ENCODE assay signal across 9 cellular contexts in the genomic region with DNA sequence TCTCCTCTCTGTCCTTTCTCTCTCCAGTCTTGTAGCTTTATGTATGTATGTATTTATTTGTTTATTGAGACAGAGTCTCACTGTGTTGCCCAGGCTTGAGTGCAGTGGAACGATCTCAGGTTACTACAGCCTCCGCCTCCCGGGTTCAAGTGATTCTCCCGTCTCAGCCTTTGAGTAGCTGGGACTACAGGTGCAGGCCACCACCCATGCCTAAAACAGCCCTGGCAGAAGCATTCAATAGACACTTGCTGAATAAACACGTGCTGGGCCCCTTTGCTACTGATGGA. TPM values are rescaled to one million over a fixed set of nuclear protein-coding genes. Genes with fewer than 3 reads are reported as not detected.
DNase-seq lines count a peak whose midpoint lies in the region; ATAC-seq and TF ChIP-seq lines count a peak whose summit lies in the region.
"Had no signal": no experiment of that assay in that cellular context is flagged by ENCODE, and none has a peak within 500 bp of the region (broad histone marks: within the 10 kb centered on the region; RNA-seq: fewer than 3 reads in every experiment).

No MANE protein-coding gene starts in this region.

- 0 to 45% methylated on average over 1 to 5 of the region's 5 CpGs for WGBS in transverse colon (ENCODE audit: low coverage in 1 of 2), 2 donors

- H3K4me1 Mint-ChIP-seq in effector memory CD8-positive, alpha-beta T cell (ENCODE audit: low read depth in 2 of 2) = peaks cover 33 to 34% of the 10 kb centered on the region in 2 donors
- H3K4me1 Mint-ChIP-seq in progenitor cell of endocrine pancreas (ENCODE audit: low read depth) = peaks cover 14% of the 10 kb centered on the region

- no peak overlapping the region for H3K27ac Mint-ChIP-seq in effector memory CD8-positive, alpha-beta T cell
- H3K27ac Mint-ChIP-seq in progenitor cell of endocrine pancreas = no peak overlapping the region

- H3K9me3 ChIP-seq in DOHH2 (ENCODE audit: control insufficient read depth, insufficient read depth, low read length) = no peaks in the 10 kb centered on the region
- H3K9me3 ChIP-seq in MM.1S (replicated peaks; ENCODE audit: insufficient read depth, low read length) = no peaks in the 10 kb centered on the region
- no peaks in the 10 kb centered on the region for H3K9me3 ChIP-seq in transverse colon

- ATAC-seq in effector memory CD8-positive, alpha-beta T cell (replicated peaks) = no peak
- ATAC-seq in GM18517 (IDR thresholded peaks at IDR 0.05; ENCODE audit: unreplicated experiment) = no peak

- peak overlapping the region; percentile 87 to 88 for H3K4me3 Mint-ChIP-seq in effector memory CD8-positive, alpha-beta T cell
- H3K4me3 Mint-ChIP-seq in progenitor cell of endocrine pancreas (ENCODE audit: low read depth) = peak overlapping the region; percentile 14

- peaks cover 10% of the 10 kb centered on the region; the same call in 1 of the 2 replicates for H4K20me1 ChIP-seq in DOHH2 (ENCODE audit: control insufficient read depth, insufficient read depth, low read depth, low read length)
- 0 out of 2 replicates have a peak, but pooled peaks cover 5% of the 10 kb centered on the region for H4K20me1 ChIP-seq in MM.1S (ENCODE audit: insufficient read depth, low read length)

- H3K9ac ChIP-seq in MM.1S (ENCODE audit: low read length) = no peak overlapping the region

- H3K4me3 ChIP-seq in DOHH2 (ENCODE audit: low read length) (peak overlapping the region; percentile 77), MM.1S (ENCODE audit: low read length) (peak overlapping the region; percentile 57; the same call in 1 of the 2 replicates), transverse colon (peak overlapping the region in 1 of 4 donors; percentile 79)

- H3K36me3 Mint-ChIP-seq in effector memory CD8-positive, alpha-beta T cell (ENCODE audit: insufficient read depth) = peaks cover 55% of the 10 kb centered on the region
- H3K36me3 Mint-ChIP-seq in progenitor cell of endocrine pancreas (ENCODE audit: insufficient read depth) = peaks cover 8% of the 10 kb centered on the region

- peak overlapping the region; percentile 85 for H3K4me2 ChIP-seq in DOHH2 (ENCODE audit: low read length)
- peak overlapping the region; percentile 98; the same call in 1 of the 2 replicates for H3K4me2 ChIP-seq in MM.1S (ENCODE audit: low read depth, low read length)

- no peak for TF ChIP-seq CTCF in DOHH2 (IDR thresholded peaks at IDR 0.05; ENCODE audit: low read depth, low read length, poor library complexity, severe bottlenecking)
- TF ChIP-seq CTCF in MM.1S (IDR thresholded peaks at IDR 0.05; ENCODE audit: low read length) = no peak
- TF ChIP-seq CTCF in progenitor cell of endocrine pancreas (IDR thresholded peaks at IDR 0.05; ENCODE audit: unreplicated experiment) = no peak
- TF ChIP-seq CTCF in transverse colon (IDR thresholded peaks at IDR 0.05) = no peak

- H3K27me3 Mint-ChIP-seq in effector memory CD8-positive, alpha-beta T cell = no peaks in the 10 kb centered on the region
- H3K27me3 Mint-ChIP-seq in progenitor cell of endocrine pancreas = no peaks in the 10 kb centered on the region

- H3K27me3 ChIP-seq in DOHH2 (ENCODE audit: control insufficient read depth, low read length) (no peaks in the 10 kb centered on the region), MM.1S (replicated peaks; ENCODE audit: insufficient read depth, low read length) (no peaks in the 10 kb centered on the region), transverse colon (no peaks in the 10 kb centered on the region)

- peaks cover 69% of the 10 kb centered on the region for H3K79me2 ChIP-seq in DOHH2 (ENCODE audit: control insufficient read depth, low read length)
- H3K79me2 ChIP-seq in MM.1S (ENCODE audit: low read length) = peaks cover 59% of the 10 kb centered on the region

- intact Hi-C loops in transverse colon (cut with DNase I; ENCODE audit: low total_unique reads) = no loop called here

- H3K27ac ChIP-seq in DOHH2 (ENCODE audit: low read depth, low read length) (no peak overlapping the region), MM.1S (ENCODE audit: low read length) (no peak overlapping the region), transverse colon (peak overlapping the region in 1 of 4 donors; percentile 87)

- no peaks in the 10 kb centered on the region for H3K9me3 Mint-ChIP-seq in effector memory CD8-positive, alpha-beta T cell
- H3K9me3 Mint-ChIP-seq in progenitor cell of endocrine pancreas (ENCODE audit: low read depth) = no peaks in the 10 kb centered on the region

- H3K36me3 ChIP-seq in DOHH2 (ENCODE audit: control insufficient read depth, low read length) (peaks cover 54% of the 10 kb centered on the region), MM.1S (replicated peaks; ENCODE audit: insufficient read depth, low read length) (no peaks in the 10 kb centered on the region; the same call in 1 of the 2 replicates), transverse colon (peaks cover 0 to 21% (median 3%) of the 10 kb centered on the region in 4 donors)

- TF ChIP-seq POLR2A in transverse colon (IDR thresholded peaks at IDR 0.05) = no peak

- TF ChIP-seq EP300 in transverse colon (IDR thresholded peaks at IDR 0.05; ENCODE audit: low read depth) = no peak

- no peaks in the 10 kb centered on the region for H3K9me2 ChIP-seq in DOHH2 (replicated peaks; ENCODE audit: control insufficient read depth, low read length)
- H3K9me2 ChIP-seq in MM.1S (replicated peaks; ENCODE audit: insufficient read depth, low read length) = no peaks in the 10 kb centered on the region

- H3F3A ChIP-seq in DOHH2 (ENCODE audit: control insufficient read depth, insufficient read depth) (peaks cover 7% of the 10 kb centered on the region), MM.1S (ENCODE audit: insufficient read depth, low read length) (peaks cover 7% of the 10 kb centered on the region)

- H3K4me1 ChIP-seq in DOHH2 (ENCODE audit: control insufficient read depth, low read length) (peaks cover 31% of the 10 kb centered on the region), MM.1S (ENCODE audit: low read length) (peaks cover 5% of the 10 kb centered on the region; the same call in 1 of the 2 replicates), transverse colon (peaks cover 35 to 76% (median 51%) of the 10 kb centered on the region in 4 donors)

- in situ Hi-C loops in transverse colon (cut with MboI; ENCODE audit: low pct_ligation_motif_present in 1 of 4, low pct_unique_long_range_greater_than_20kb in 1 of 4, low sequenced_read_pairs in 3 of 4) = no loop called here

- H2AFZ ChIP-seq in MM.1S (ENCODE audit: low read length) = no peak overlapping the region

- DNase-seq in MM.1S (no peak), progenitor cell of endocrine pancreas (ENCODE audit: low spot score, unreplicated experiment) (no peak), transverse colon (no peak), D341Med (ENCODE audit: low spot score) (no peak), NOMO-1 treated with dmso at 0.1 percent for 144 hours (lab: John Stamatoyannopoulos, UW; ENCODE audit: unreplicated experiment) (no peak)
- no peak for DNase-seq in effector memory CD8-positive, alpha-beta T cell
- DNase-seq: NCI-H510A had no signal

RNA-seq across cellular contexts. Expression of gene KIAA2013, which starts 2.5 kb away (rescaled TPM):
- 36.6 and 37.5 TPM in 2 replicates for total RNA-seq in progenitor cell of endocrine pancreas
- total RNA-seq in transverse colon = 100 to 1,000 TPM; 140 to 265 (median 201) TPM

RNA-seq across cellular contexts. Expression of gene PLOD1, which starts 10.7 kb away (rescaled TPM):
- total RNA-seq in progenitor cell of endocrine pancreas = 76.1 and 80.7 TPM in 2 replicates
- total RNA-seq in transverse colon = 10 to 100 TPM; 28.8 to 56.3 (median 41.2) TPM

RNA-seq across cellular contexts. Expression of gene MFN2, which starts 56.5 kb away (rescaled TPM):
- total RNA-seq in progenitor cell of endocrine pancreas (50.6 and 55.8 TPM in 2 replicates), transverse colon (10 to 100 TPM; 72.1 to 92.8 (median 75.6) TPM)
